Comparison of ENCODE assay signal across 13 cellular contexts in the genomic region with DNA sequence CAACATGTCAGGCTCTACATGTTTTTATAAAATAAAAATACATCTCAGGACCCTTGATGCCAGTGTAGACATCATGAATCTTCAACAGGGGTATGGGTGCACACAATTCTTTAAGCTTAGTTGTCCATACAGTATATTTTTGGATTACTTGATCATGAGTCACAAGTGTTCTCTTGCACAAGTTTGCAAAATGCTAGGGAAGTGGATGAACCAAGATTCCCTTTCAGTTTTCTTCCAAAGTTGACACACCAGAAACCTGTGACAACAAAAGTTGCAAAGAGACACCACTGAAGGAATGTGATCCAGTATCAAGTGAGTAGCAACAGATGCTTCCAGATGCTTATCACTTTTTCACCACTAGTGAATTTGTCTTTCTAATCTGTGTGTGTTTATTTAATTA.
"Had no signal": no experiment of that assay in that cellular context is flagged by ENCODE, and none has a peak within 500 bp of the region (broad histone marks: within the 10 kb centered on the region; RNA-seq: fewer than 3 reads in every experiment).

No MANE protein-coding gene starts in this region.

- DNase-seq: activated CD4-positive, alpha-beta T cell treated with anti-CD3 and anti-CD28 coated beads, Interleukin-2, amount 50 U/mL, for 4 hours; activated effector memory CD4-positive, alpha-beta T cell treated with anti-CD3 and anti-CD28 coated beads, Interleukin-2, amount 50 U/mL, for 16 hours; activated naive CD4-positive, alpha-beta T cell treated with anti-CD3 and anti-CD28 coated beads, Interleukin-2, amount 50 U/mL, for 16 hours; activated T-cell treated with anti-CD3 and anti-CD28 coated beads, Interleukin-2, amount 50 U/mL, for 72 hours; dermis blood vessel endothelial cell; effector memory CD4-positive, alpha-beta T cell; esophagus squamous epithelium; mesendoderm; natural killer cell; right lobe of liver; stimulated activated CD4-positive, alpha-beta T cell treated with anti-CD3 and anti-CD28 coated beads, Interleukin-4, amount 100 ng/mL, for 4 hours; T-helper 2 cell; testis had no signal

- H3K4me3 ChIP-seq: esophagus squamous epithelium, right lobe of liver, testis had no signal
